Comparison of ENCODE assay signal across 13 cellular contexts in genomic region chr1:221487781-221488520, GRCh38.
DNase-seq lines count a peak whose midpoint lies in the region; ATAC-seq, FAIRE-seq and TF ChIP-seq lines count a peak whose summit lies in the region.
"Had no signal": no experiment of that assay in that cellular context is flagged by ENCODE, and none has a peak within 500 bp of the region (broad histone marks: within the 10 kb centered on the region; RNA-seq: fewer than 3 reads in every experiment).

No MANE protein-coding gene starts in this region.

- H2AFZ ChIP-seq in keratinocyte (ENCODE audit: control insufficient read depth, low read length) = no peak overlapping the region

- no peaks in the 10 kb centered on the region for H3K36me3 ChIP-seq in keratinocyte (ENCODE audit: control insufficient read depth in 2 of 2, extremely low read depth in 1 of 2, insufficient read depth in 2 of 2, low read length in 2 of 2)

- TF ChIP-seq POLR2A in GM12891 (IDR thresholded peaks at IDR 0.05; ENCODE audit: low read depth, low read length) = no peak

- H3K27me3 Mint-ChIP-seq in HFFc6 (ENCODE audit: insufficient read depth) = no peaks in the 10 kb centered on the region
- H3K27me3 Mint-ChIP-seq: progenitor cell of endocrine pancreas had no signal

- H3K36me3 Mint-ChIP-seq in HFFc6 (ENCODE audit: low read depth) = no peaks in the 10 kb centered on the region

- FAIRE-seq in keratinocyte (lab: Jason Lieb, UNC) = peak; percentile 29
- no peak for FAIRE-seq in GM12891 (lab: Jason Lieb, UNC)

- H3K4me3 ChIP-seq in astrocyte of the cerebellum (ENCODE audit: low read depth, low read length) = no peak overlapping the region
- H3K4me3 ChIP-seq in keratinocyte (ENCODE audit: control insufficient read depth in 2 of 3, extremely low read depth in 1 of 3, insufficient read depth in 2 of 3, low read depth in 1 of 3, low read length in 3 of 3) = no peak overlapping the region
- H3K4me3 ChIP-seq: coronary artery had no signal

- H3K9me1 ChIP-seq in keratinocyte (ENCODE audit: control insufficient read depth, extremely low read depth, insufficient read depth, low read length) = no peaks in the 10 kb centered on the region

- H3K27ac ChIP-seq in keratinocyte (ENCODE audit: control insufficient read depth, insufficient read depth, low read length) = no peak overlapping the region
- H3K27ac ChIP-seq: coronary artery had no signal

- H3K9me3 ChIP-seq in keratinocyte (ENCODE audit: control insufficient read depth, low read depth, low read length) = no peaks in the 10 kb centered on the region

- peak overlapping the region; percentile 41; the same call in 1 of the 2 replicates for H3K27ac Mint-ChIP-seq in HFFc6
- H3K27ac Mint-ChIP-seq: activated T-helper 2 cell treated with anti-CD3 and anti-CD28 coated beads, Interferon-gamma antibody, Interleukin-2, Interleukin-4, amounts not matched to agents 10 μg/mL and 5 μg/mL and 100 μg/mL, durations not matched to agents 14 hours and 24 hours and 36 hours; progenitor cell of endocrine pancreas had no signal

- H3K4me1 ChIP-seq in keratinocyte (ENCODE audit: control insufficient read depth, extremely low read depth, insufficient read depth, low read length) = no peaks in the 10 kb centered on the region

- H3K4me3 Mint-ChIP-seq in HFFc6 = no peak overlapping the region; the same call in 1 of the 2 replicates

- no peak overlapping the region for H3K9ac ChIP-seq in keratinocyte (ENCODE audit: control insufficient read depth, extremely low read depth, insufficient read depth, low read length)

- DNase-seq in AG09319 (ENCODE audit: extremely low read depth, low read depth) = peak; percentile 28
- DNase-seq in HFFc6 = peak; percentile 72
- peak; percentile 78 for DNase-seq in astrocyte of the cerebellum (ENCODE audit: low read depth)
- DNase-seq in keratinocyte (ENCODE audit: low read depth, low spot score) = no peak
- no peak for DNase-seq in GM12891 (ENCODE audit: insufficient read length, low spot score)
- no peak for DNase-seq in cerebellum (ENCODE audit: low spot score)
- DNase-seq: DND-41, NCI-H1436 treated with DMSO at 0.1 percent for 48 hours had no signal

- in situ Hi-C loops in astrocyte of the cerebellum (cut with HindIII; ENCODE audit: low sequenced_read_pairs) = no loop called here

- ATAC-seq in GM18870 (IDR thresholded peaks at IDR 0.05; ENCODE audit: unreplicated experiment) (no peak), GM19395 (IDR thresholded peaks at IDR 0.05; ENCODE audit: unreplicated experiment) (no peak)

- dilution Hi-C loops in keratinocyte (cut with MboI; ENCODE audit: extremely low pct_ligation_motif_present, low sequenced_read_pairs) = no loop called here

- no peaks in the 10 kb centered on the region for H3K79me2 ChIP-seq in keratinocyte (ENCODE audit: control insufficient read depth, insufficient read depth, low read length)

- no peaks in the 10 kb centered on the region for H3K27me3 ChIP-seq in keratinocyte (ENCODE audit: control insufficient read depth, extremely low read depth, insufficient read depth, low read length)

- H3K4me2 ChIP-seq in keratinocyte (ENCODE audit: control insufficient read depth, extremely low read depth, insufficient read depth, low read depth, low read length) = no peak overlapping the region

- H3K9me3 Mint-ChIP-seq in HFFc6 = no peaks in the 10 kb centered on the region
- H3K9me3 Mint-ChIP-seq: activated T-helper 2 cell treated with anti-CD3 and anti-CD28 coated beads, Interferon-gamma antibody, Interleukin-2, Interleukin-4, amounts not matched to agents 10 μg/mL and 5 μg/mL and 100 μg/mL, durations not matched to agents 14 hours and 24 hours and 36 hours had no signal

- H3K4me1 Mint-ChIP-seq in HFFc6 (ENCODE audit: low read depth) = peaks cover 20% of the 10 kb centered on the region

- TF ChIP-seq CTCF in AG09319 (IDR thresholded peaks at IDR 0.05; ENCODE audit: low read depth, low read length) = no peak
- no peak for TF ChIP-seq CTCF in HFFc6 (IDR thresholded peaks at IDR 0.05)
- no peak for TF ChIP-seq CTCF in astrocyte of the cerebellum (IDR thresholded peaks at IDR 0.05; ENCODE audit: low read depth, low read length, missing control alignments)
- no peak for TF ChIP-seq CTCF in keratinocyte (optimal IDR thresholded peaks at IDR 0.05 in 1 of 3, IDR thresholded peaks at IDR 0.05 in 1 of 3, conservative IDR thresholded peaks at IDR 0.05 in 1 of 3; ENCODE audit: extremely low read depth in 1 of 3, insufficient read depth in 2 of 3, low read length in 3 of 3)

- H4K20me1 ChIP-seq in keratinocyte (ENCODE audit: control insufficient read depth, extremely low read depth, insufficient read depth, low read length) = no peaks in the 10 kb centered on the region

TF ChIP-seq in GM12891, 5 proteins besides CTCF, POLR2A, EP300 and RAD21:
- TF ChIP-seq POU2F2 (IDR thresholded peaks at IDR 0.05; ENCODE audit: low read depth, low read length) (no peak), TAF1 (IDR thresholded peaks at IDR 0.05; ENCODE audit: low read depth, low read length) (no peak), SPI1 (IDR thresholded peaks at IDR 0.05; ENCODE audit: low read depth, low read length) (no peak), PAX5 (IDR thresholded peaks at IDR 0.05; ENCODE audit: insufficient read depth, low read length, severe bottlenecking) (no peak), POLR2AphosphoS5 (IDR thresholded peaks at IDR 0.05; ENCODE audit: low read depth, low read length) (no peak)

Comparison
In these comparisons a context has a peak if more than half of its experiments do, and no peak if none do; other contexts are left out.
1. DNase-seq: peak in AG09319 (single experiment), HFFc6 (single experiment) and astrocyte of the cerebellum (single experiment); none in keratinocyte (single experiment), GM12891 (single experiment) and cerebellum (single experiment).